In the genomic region with DNA sequence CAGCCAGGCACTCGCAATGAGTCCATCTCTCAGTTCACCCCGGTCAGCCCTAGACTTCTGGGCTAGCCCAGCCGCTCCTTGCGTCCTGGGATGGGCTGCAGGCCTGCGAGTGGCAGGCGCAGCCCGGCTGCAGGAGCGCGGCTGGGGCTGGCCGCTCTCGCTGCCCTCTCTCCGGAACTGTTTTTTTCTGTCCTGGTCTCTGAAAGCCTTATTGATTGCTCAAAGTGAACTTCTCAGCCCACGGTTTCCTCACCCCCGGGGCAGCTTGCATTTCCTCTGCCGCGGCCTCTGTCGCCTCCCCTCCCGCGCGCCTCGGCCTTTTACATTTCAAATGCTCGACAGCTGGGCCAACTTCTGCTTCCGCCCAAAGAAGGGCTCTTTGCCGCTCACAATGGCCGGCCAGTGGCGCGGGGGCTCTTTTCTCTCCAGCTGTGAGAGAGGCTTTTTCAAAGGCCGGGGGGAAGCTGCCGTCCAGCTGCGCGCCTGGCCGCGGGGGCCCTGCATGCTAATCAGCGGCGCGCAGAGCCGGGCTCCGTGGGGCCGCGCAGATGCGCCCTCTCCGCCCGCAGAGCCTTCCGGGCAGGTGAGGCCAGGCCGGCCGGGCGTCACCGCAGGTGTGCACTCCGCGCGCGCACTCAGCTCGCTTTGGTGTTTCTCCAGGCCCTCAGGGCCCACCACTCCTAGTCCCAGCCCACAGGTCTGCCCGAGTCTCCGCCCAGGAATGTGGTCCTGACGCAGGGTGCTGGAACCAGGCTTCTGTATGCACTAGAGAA, we compare ENCODE assay signal across 8 cellular contexts.
DNase-seq lines count a peak whose midpoint lies in the region; ATAC-seq lines count a peak whose summit lies in the region.

No MANE protein-coding gene starts in this region.

- H3K9me3 Mint-ChIP-seq in activated naive CD8-positive, alpha-beta T cell treated with anti-CD3 and anti-CD28 coated beads for 36 hours = peaks cover 20% of the 10 kb centered on the region

- H3K27ac Mint-ChIP-seq in activated naive CD8-positive, alpha-beta T cell treated with anti-CD3 and anti-CD28 coated beads for 36 hours = peak overlapping the region; percentile 93

- peak; percentile 57 for DNase-seq in NAMALWA (ENCODE audit: low spot score)
- DNase-seq in activated naive CD8-positive, alpha-beta T cell treated with anti-CD3 and anti-CD28 coated beads for 36 hours = peak; percentile 69
- DNase-seq in iPS-NIHi11 (ENCODE audit: low spot score) = peak; percentile 76
- peak; percentile 75 for DNase-seq in stimulated activated CD4-positive, alpha-beta T cell treated with anti-CD3 and anti-CD28 coated beads, Interleukin-15, amount 100 ng/mL, for 24 hours

- H3K4me1 Mint-ChIP-seq in activated naive CD8-positive, alpha-beta T cell treated with anti-CD3 and anti-CD28 coated beads for 36 hours = peaks cover 58% of the 10 kb centered on the region

- peaks cover 51% of the 10 kb centered on the region for H3K36me3 Mint-ChIP-seq in activated naive CD8-positive, alpha-beta T cell treated with anti-CD3 and anti-CD28 coated beads for 36 hours

- H3K27me3 Mint-ChIP-seq in activated naive CD8-positive, alpha-beta T cell treated with anti-CD3 and anti-CD28 coated beads for 36 hours = peaks cover 3% of the 10 kb centered on the region

- ATAC-seq in GM19463 (IDR thresholded peaks at IDR 0.05; ENCODE audit: unreplicated experiment) (peak; percentile 63), HG02981 (IDR thresholded peaks at IDR 0.05; ENCODE audit: unreplicated experiment) (no peak), HG02970 (IDR thresholded peaks at IDR 0.05; ENCODE audit: low FRiP score, unreplicated experiment) (no peak), GM18517 (IDR thresholded peaks at IDR 0.05; ENCODE audit: unreplicated experiment) (no peak)

- H3K4me3 Mint-ChIP-seq in activated naive CD8-positive, alpha-beta T cell treated with anti-CD3 and anti-CD28 coated beads for 36 hours = peak overlapping the region; percentile 80
